In the genomic region with DNA sequence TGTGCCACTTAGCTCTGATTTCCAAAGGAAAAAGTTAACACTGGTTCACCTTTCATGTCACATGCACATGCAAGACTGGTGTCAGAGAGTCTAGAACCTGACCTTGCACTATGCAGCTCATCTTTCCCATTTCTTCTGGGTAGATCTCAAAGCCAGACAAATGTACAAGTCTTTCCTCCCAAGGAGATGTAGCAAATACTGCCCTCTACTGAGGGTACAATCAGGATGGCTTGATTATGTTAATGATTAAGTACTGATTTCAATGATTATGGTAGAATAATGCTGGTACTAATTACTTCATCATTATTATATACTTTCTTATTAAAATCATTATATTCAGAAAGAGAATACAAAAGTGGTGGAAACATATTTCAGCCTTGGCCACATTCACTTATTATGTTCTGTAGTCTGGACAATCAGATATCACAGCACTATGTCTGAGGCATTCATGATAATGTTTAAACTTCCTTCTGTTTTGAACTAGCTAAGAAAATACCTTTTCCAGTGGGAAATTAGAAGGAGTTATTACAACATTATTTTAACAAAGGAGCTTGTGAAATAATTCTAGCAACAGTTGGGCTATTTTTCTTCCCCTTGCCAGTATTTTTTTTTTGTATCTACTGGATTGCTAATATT, we compare ENCODE assay signal across 8 cellular contexts.
DNase-seq lines count a peak whose midpoint lies in the region; ATAC-seq and TF ChIP-seq lines count a peak whose summit lies in the region.

No MANE protein-coding gene starts in this region.

- H3K27me3 Mint-ChIP-seq in activated naive CD4-positive, alpha-beta T cell treated with anti-CD3 and anti-CD28 coated beads, Interleukin-2, amount 10 ng/mL, durations not matched to agents 7 days and 5 days, result peaks cover 6% of the 10 kb centered on the region

- H3K27ac Mint-ChIP-seq in activated naive CD4-positive, alpha-beta T cell treated with anti-CD3 and anti-CD28 coated beads, Interleukin-2, amount 10 ng/mL, durations not matched to agents 7 days and 5 days, result no peak overlapping the region

- H3K36me3 Mint-ChIP-seq in activated naive CD4-positive, alpha-beta T cell treated with anti-CD3 and anti-CD28 coated beads, Interleukin-2, amount 10 ng/mL, durations not matched to agents 7 days and 5 days, result no peaks in the 10 kb centered on the region

- intact Hi-C loops in body of pancreas (cut with DNase I), result loop anchor here (10.0 kb wide), 1 partner anchor 377 kb away; no protein-coding TSS in a partner anchor
- intact Hi-C loops in left lung (cut with DNase I), result loop anchor here in 1 of 2 donors (5.0 kb wide), 1 partner anchor 380 kb away; no protein-coding TSS in a partner anchor

- TF ChIP-seq CTCF in body of pancreas (IDR thresholded peaks at IDR 0.05) (peak; percentile 23 to 64 (median 49)), left lung (IDR thresholded peaks at IDR 0.05) (peak; percentile 14 to 44)

- no peaks in the 10 kb centered on the region for H3K36me3 ChIP-seq in body of pancreas (replicated peaks in 1 of 2; ENCODE audit: insufficient read depth in 1 of 2, low read depth in 2 of 2)
- no peaks in the 10 kb centered on the region for H3K36me3 ChIP-seq in left lung

- ATAC-seq in body of pancreas (no peak), left lung (peak; percentile 86), HG02588 (IDR thresholded peaks at IDR 0.05; ENCODE audit: unreplicated experiment) (no peak)

- peaks cover 18% of the 10 kb centered on the region for H3K4me1 ChIP-seq in body of pancreas
- no peaks in the 10 kb centered on the region for H3K4me1 ChIP-seq in left lung

- H3K9me3 ChIP-seq in body of pancreas (no peaks in the 10 kb centered on the region), left lung (no peaks in the 10 kb centered on the region)

- H3K4me3 ChIP-seq in body of pancreas (no peak overlapping the region), left lung (no peak overlapping the region)

- peak; percentile 42 for DNase-seq in A172 (ENCODE audit: low spot score)
- peak; percentile 17 for DNase-seq in GM04504 (ENCODE audit: low read depth)
- DNase-seq in NCI-H2171 treated with DMSO at 0.1 percent for 48 hours (lab: John Stamatoyannopoulos, UW), result peak; percentile 49
- DNase-seq in body of pancreas, result peak in 1 of 4 donors; percentile 7
- no peak for DNase-seq in left lung
- no peak for DNase-seq in activated naive CD4-positive, alpha-beta T cell treated with anti-CD3 and anti-CD28 coated beads, Interleukin-2, amount 10 ng/mL, durations not matched to agents 7 days and 5 days
- no peak for DNase-seq in stimulated activated CD4-positive, alpha-beta T cell treated with anti-CD3 and anti-CD28 coated beads, Interleukin-2, amount 100 ng/mL, for 48 hours

- CTCF ChIA-PET in activated naive CD4-positive, alpha-beta T cell treated with anti-CD3 and anti-CD28 coated beads, Interleukin-2, amount 10 ng/mL, durations not matched to agents 7 days and 5 days (lab: Charles Lee), result interaction anchor here (0.5 to 3.0 kb wide), 33 partner anchors 9 to 863 kb away, joined by 3 to 37 read pairs (median 4); a partner anchor contains a TSS

- H3K27ac ChIP-seq in body of pancreas (no peak overlapping the region), left lung (no peak overlapping the region)

- H3K9me3 Mint-ChIP-seq in activated naive CD4-positive, alpha-beta T cell treated with anti-CD3 and anti-CD28 coated beads, Interleukin-2, amount 10 ng/mL, durations not matched to agents 7 days and 5 days, result no peaks in the 10 kb centered on the region

- H3K4me1 Mint-ChIP-seq in activated naive CD4-positive, alpha-beta T cell treated with anti-CD3 and anti-CD28 coated beads, Interleukin-2, amount 10 ng/mL, durations not matched to agents 7 days and 5 days, result no peaks in the 10 kb centered on the region

- no peak overlapping the region for H3K4me3 Mint-ChIP-seq in activated naive CD4-positive, alpha-beta T cell treated with anti-CD3 and anti-CD28 coated beads, Interleukin-2, amount 10 ng/mL, durations not matched to agents 7 days and 5 days

- H3K27me3 ChIP-seq in body of pancreas (no peaks in the 10 kb centered on the region), left lung (no peaks in the 10 kb centered on the region)

- TF ChIP-seq POLR2A in body of pancreas (IDR thresholded peaks at IDR 0.05), result no peak

Comparison
In these comparisons a context has a peak if more than half of its experiments do, and no peak if none do; other contexts are left out.
1. DNase-seq: peak in A172 (single experiment), GM04504 (single experiment) and NCI-H2171 treated with DMSO at 0.1 percent for 48 hours (single experiment); none in left lung (0 of 2), activated naive CD4-positive, alpha-beta T cell treated with anti-CD3 and anti-CD28 coated beads, Interleukin-2, amount 10 ng/mL, durations not matched to agents 7 days and 5 days (single experiment) and stimulated activated CD4-positive, alpha-beta T cell treated with anti-CD3 and anti-CD28 coated beads, Interleukin-2, amount 100 ng/mL, for 48 hours (0 of 2).